Comparison of ENCODE assay signal across 1 cellular context in the genomic region with DNA sequence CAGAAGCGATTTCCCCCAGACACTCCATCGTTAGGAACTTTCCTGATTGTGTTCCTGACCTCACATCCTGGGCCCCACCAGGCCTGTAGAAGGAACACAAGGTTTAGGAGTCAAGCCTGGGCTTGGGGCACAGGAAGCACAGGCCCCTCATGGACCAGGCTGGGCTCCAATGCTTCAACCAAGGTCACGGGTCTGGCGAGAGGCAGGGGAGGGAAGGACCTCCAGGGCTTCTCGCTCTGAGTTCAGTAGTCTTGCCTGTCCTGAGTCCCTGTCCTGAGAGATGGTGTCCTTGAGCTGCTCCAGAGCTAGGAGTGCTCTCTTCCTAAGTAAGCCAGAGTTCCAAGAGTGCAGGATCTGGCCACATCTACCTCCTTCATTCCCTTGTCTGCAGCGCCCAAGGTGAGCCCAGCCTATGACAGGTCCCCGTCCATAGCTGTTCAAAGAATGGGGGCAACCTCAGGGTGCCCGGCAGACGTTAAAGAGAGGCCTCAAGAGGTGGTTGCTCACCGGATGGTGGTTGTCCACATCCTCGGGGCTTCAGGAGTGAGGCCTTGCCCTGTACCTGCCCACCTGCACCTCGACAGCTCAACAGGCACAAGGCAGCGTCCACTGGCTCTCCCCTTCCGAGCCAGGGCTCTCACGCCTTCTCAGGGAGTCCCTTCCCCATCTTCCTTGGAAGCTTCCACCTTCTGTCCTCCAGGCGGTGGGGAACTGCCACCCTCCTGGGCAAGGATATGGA.
TF ChIP-seq lines count a peak whose summit lies in the region.

No MANE protein-coding gene starts in this region.

TF ChIP-seq in HCT116, 20 proteins besides CTCF, POLR2A, EP300 and RAD21:
- TF ChIP-seq EZH2phosphoT487 (IDR thresholded peaks at IDR 0.05; ENCODE audit: borderline replicate concordance) = no peak
- no peak for TF ChIP-seq CBX3 (IDR thresholded peaks at IDR 0.05; ENCODE audit: low read depth)
- no peak for TF ChIP-seq EZH2 (IDR thresholded peaks at IDR 0.05)
- no peak for TF ChIP-seq ELF1 (IDR thresholded peaks at IDR 0.05; ENCODE audit: borderline replicate concordance, low read depth)
- no peak for TF ChIP-seq CEBPB (IDR thresholded peaks at IDR 0.05; ENCODE audit: low read depth)
- no peak for TF ChIP-seq FOSL1 (IDR thresholded peaks at IDR 0.05; ENCODE audit: low read depth)
- no peak for TF ChIP-seq YY1 (IDR thresholded peaks at IDR 0.05; ENCODE audit: extremely low read depth, insufficient replicate concordance, low read depth, low read length)
- TF ChIP-seq TCF7L2 (IDR thresholded peaks at IDR 0.05; ENCODE audit: borderline replicate concordance, extremely low read depth, insufficient read depth, insufficient read length) = no peak
- no peak for TF ChIP-seq JUND (IDR thresholded peaks at IDR 0.05)
- no peak for TF ChIP-seq EGR1 (IDR thresholded peaks at IDR 0.05; ENCODE audit: low read depth)
- no peak for TF ChIP-seq SP1 (IDR thresholded peaks at IDR 0.05; ENCODE audit: low read depth)
- no peak for TF ChIP-seq SIN3A (IDR thresholded peaks at IDR 0.05; ENCODE audit: low read depth)
- TF ChIP-seq, protein P1, sequence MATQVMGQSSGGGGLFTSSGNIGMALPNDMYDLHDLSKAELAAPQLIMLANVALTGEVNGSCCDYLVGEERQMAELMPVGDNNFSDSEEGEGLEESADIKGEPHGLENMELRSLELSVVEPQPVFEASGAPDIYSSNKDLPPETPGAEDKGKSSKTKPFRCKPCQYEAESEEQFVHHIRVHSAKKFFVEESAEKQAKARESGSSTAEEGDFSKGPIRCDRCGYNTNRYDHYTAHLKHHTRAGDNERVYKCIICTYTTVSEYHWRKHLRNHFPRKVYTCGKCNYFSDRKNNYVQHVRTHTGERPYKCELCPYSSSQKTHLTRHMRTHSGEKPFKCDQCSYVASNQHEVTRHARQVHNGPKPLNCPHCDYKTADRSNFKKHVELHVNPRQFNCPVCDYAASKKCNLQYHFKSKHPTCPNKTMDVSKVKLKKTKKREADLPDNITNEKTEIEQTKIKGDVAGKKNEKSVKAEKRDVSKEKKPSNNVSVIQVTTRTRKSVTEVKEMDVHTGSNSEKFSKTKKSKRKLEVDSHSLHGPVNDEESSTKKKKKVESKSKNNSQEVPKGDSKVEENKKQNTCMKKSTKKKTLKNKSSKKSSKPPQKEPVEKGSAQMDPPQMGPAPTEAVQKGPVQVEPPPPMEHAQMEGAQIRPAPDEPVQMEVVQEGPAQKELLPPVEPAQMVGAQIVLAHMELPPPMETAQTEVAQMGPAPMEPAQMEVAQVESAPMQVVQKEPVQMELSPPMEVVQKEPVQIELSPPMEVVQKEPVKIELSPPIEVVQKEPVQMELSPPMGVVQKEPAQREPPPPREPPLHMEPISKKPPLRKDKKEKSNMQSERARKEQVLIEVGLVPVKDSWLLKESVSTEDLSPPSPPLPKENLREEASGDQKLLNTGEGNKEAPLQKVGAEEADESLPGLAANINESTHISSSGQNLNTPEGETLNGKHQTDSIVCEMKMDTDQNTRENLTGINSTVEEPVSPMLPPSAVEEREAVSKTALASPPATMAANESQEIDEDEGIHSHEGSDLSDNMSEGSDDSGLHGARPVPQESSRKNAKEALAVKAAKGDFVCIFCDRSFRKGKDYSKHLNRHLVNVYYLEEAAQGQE (IDR thresholded peaks at IDR 0.05; ENCODE audit: low read depth) = no peak
- TF ChIP-seq POLR2AphosphoS5 (IDR thresholded peaks at IDR 0.05; ENCODE audit: low read depth, low read length) = no peak
- TF ChIP-seq, protein P2, sequence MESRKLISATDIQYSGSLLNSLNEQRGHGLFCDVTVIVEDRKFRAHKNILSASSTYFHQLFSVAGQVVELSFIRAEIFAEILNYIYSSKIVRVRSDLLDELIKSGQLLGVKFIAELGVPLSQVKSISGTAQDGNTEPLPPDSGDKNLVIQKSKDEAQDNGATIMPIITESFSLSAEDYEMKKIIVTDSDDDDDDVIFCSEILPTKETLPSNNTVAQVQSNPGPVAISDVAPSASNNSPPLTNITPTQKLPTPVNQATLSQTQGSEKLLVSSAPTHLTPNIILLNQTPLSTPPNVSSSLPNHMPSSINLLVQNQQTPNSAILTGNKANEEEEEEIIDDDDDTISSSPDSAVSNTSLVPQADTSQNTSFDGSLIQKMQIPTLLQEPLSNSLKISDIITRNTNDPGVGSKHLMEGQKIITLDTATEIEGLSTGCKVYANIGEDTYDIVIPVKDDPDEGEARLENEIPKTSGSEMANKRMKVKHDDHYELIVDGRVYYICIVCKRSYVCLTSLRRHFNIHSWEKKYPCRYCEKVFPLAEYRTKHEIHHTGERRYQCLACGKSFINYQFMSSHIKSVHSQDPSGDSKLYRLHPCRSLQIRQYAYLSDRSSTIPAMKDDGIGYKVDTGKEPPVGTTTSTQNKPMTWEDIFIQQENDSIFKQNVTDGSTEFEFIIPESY (IDR thresholded peaks at IDR 0.05; ENCODE audit: extremely low read depth, insufficient replicate concordance, low read length) = no peak
TF ChIP-seq in HCT116: peak in this region for 0.
